ENCODE assay signal across 1 cellular context in the genomic region with DNA sequence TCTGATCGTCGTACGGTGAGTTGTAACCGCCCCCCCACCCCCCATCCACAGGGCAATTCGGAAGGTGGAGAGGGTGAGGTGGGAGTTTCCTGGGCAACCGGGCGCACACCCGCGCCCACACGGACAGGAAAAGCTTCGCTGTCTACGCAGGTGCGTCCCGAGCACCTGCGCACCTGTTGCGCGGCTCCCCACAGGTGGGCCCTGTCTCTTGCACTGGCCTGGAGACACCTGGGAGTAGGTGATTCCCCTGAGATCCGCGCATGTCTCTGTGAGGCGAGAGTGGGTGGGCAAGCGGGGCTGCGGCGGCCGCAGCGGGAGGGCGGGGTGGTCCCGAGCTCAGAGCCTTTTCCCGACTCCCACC.
TF ChIP-seq lines count a peak whose summit lies in the region.

No MANE protein-coding gene starts in this region.

TF ChIP-seq in endothelial cell of umbilical vein, 7 proteins besides CTCF, POLR2A, EP300 and RAD21:
- TF ChIP-seq JUN (IDR thresholded peaks at IDR 0.05; ENCODE audit: borderline replicate concordance, insufficient read depth, insufficient read length, low read depth), result no peak
- TF ChIP-seq FOS (IDR thresholded peaks at IDR 0.05; ENCODE audit: borderline replicate concordance, insufficient read depth, low read length), result no peak
- TF ChIP-seq GATA2 (IDR thresholded peaks at IDR 0.05; ENCODE audit: insufficient read depth, insufficient read length, low read depth, low read length), result no peak
- no peak for TF ChIP-seq POLR2AphosphoS5 (IDR thresholded peaks at IDR 0.05; ENCODE audit: insufficient read depth, low read depth, low read length)
- no peak for TF ChIP-seq MAX (IDR thresholded peaks at IDR 0.05; ENCODE audit: insufficient read depth, insufficient read length)
- no peak for TF ChIP-seq EZH2 (IDR thresholded peaks at IDR 0.05; ENCODE audit: borderline replicate concordance, low read depth, low read length, severe bottlenecking)
- no peak for TF ChIP-seq MYC (IDR thresholded peaks at IDR 0.05; ENCODE audit: low read depth, low read length)
